9 cellular contexts compared by ENCODE assay signal in the genomic region with DNA sequence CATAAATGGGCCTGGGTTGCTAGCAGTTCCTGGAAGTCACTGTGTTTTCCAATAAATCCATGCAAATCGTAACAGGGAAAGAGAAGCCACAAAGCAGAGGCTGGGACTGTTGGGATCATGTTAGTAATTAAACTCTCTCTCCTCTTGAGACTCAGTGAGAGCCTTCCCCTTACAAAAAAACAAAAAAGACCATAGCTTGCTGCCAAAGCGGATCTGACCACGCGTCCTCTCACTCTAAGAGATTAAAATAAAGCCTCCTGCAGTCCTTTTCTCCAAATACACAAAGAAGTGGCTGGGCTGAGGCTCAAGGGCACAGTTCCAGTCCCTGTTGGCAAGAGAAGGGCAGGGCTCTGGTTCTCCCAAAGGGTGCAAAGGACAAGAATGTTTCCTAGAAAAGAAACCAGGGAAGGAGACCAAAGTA. TPM values are rescaled to one million over a fixed set of nuclear protein-coding genes. Genes with fewer than 3 reads are reported as not detected.
DNase-seq lines count a peak whose midpoint lies in the region; ATAC-seq and TF ChIP-seq lines count a peak whose summit lies in the region.
"Had no signal": no experiment of that assay in that cellular context is flagged by ENCODE, and none has a peak within 500 bp of the region (broad histone marks: within the 10 kb centered on the region; RNA-seq: fewer than 3 reads in every experiment).

No MANE protein-coding gene starts in this region.

- no peaks in the 10 kb centered on the region for H3K79me2 ChIP-seq in PC-3 (ENCODE audit: low read length)

- H3K27ac ChIP-seq in adrenal gland (peak overlapping the region in 3 of 5 donors; percentile 26 to 67 (median 55)), right cardiac atrium (ENCODE audit: low read length) (peak overlapping the region; percentile 51), PC-3 (ENCODE audit: low read length) (no peak overlapping the region)

- no peaks in the 10 kb centered on the region for H3K9me3 Mint-ChIP-seq in T-helper 2 cell treated with Interferon-gamma antibody and Interleukin-4, amounts not matched to agents 5 μg/mL and 100 μg/mL, for 36 hours

- no peak overlapping the region for H3K4me2 ChIP-seq in PC-3 (ENCODE audit: low read length)

- H3F3A ChIP-seq in PC-3 (ENCODE audit: low read length, unreplicated experiment): no peaks in the 10 kb centered on the region

- no peak overlapping the region for H3K4me3 Mint-ChIP-seq in T-helper 2 cell treated with Interferon-gamma antibody and Interleukin-4, amounts not matched to agents 5 μg/mL and 100 μg/mL, for 36 hours

- intact Hi-C loops in adrenal gland (cut with DNase I) (no loop called here), right cardiac atrium (cut with DNase I) (no loop called here), posterior cingulate gyrus (cut with DNase I) (no loop called here), PC-3 (cut with micrococcal nuclease) (no loop called here)

- TF ChIP-seq CTCF in adrenal gland (IDR thresholded peaks at IDR 0.05) (peak in 1 of 6 experiments; percentile 17), PC-3 (conservative IDR thresholded peaks at IDR 0.05; ENCODE audit: low read depth, low read length) (no peak)

- H3K4me1 ChIP-seq in adrenal gland (replicated peaks in 1 of 2) (peaks cover 8 to 27% of the 10 kb centered on the region in 2 donors), right cardiac atrium (ENCODE audit: control insufficient read depth, insufficient read depth, low read length) (no peaks in the 10 kb centered on the region), PC-3 (ENCODE audit: insufficient read depth, low read length) (no peaks in the 10 kb centered on the region)

- H4K20me1 ChIP-seq in PC-3 (ENCODE audit: low read length): no peaks in the 10 kb centered on the region

- no peaks in the 10 kb centered on the region for H3K27me3 ChIP-seq in adrenal gland
- H3K27me3 ChIP-seq in right cardiac atrium (ENCODE audit: control insufficient read depth, insufficient read depth): no peaks in the 10 kb centered on the region
- H3K27me3 ChIP-seq in PC-3 (ENCODE audit: low read length): no peaks in the 10 kb centered on the region

- peak overlapping the region in 1 of 4 donors; percentile 16 for H3K4me3 ChIP-seq in adrenal gland
- H3K4me3 ChIP-seq in right cardiac atrium (ENCODE audit: low read length): no peak overlapping the region
- H3K4me3 ChIP-seq in PC-3 (ENCODE audit: low read length): no peak overlapping the region

- H3K9ac ChIP-seq in PC-3 (ENCODE audit: low read length): no peak overlapping the region

- no TSS peak for BruUV-seq in PC-3 (replicated peaks; lab: Mats Ljungman, UMichigan)

- TF ChIP-seq POLR2A in adrenal gland (IDR thresholded peaks at IDR 0.05): peak in 1 of 2 donors; percentile 42

- WGBS in adrenal gland, 4 donors: 9 to 30% (median 16%) methylated on average over 4 of the region's 4 CpGs
- 15% methylated on average over 4 of the region's 4 CpGs for WGBS in right cardiac atrium

- H3K27me3 Mint-ChIP-seq in T-helper 2 cell treated with Interferon-gamma antibody and Interleukin-4, amounts not matched to agents 5 μg/mL and 100 μg/mL, for 36 hours (ENCODE audit: low read depth): no peaks in the 10 kb centered on the region

- CTCF ChIA-PET in PC-3 (lab: Charles Lee): no interaction called here

- H3K9me3 ChIP-seq in adrenal gland (replicated peaks in 1 of 3) (no peaks in the 10 kb centered on the region), right cardiac atrium (ENCODE audit: control insufficient read depth, low read length) (no peaks in the 10 kb centered on the region), PC-3 (ENCODE audit: low read length) (no peaks in the 10 kb centered on the region)

- H3K27ac Mint-ChIP-seq in T-helper 2 cell treated with Interferon-gamma antibody and Interleukin-4, amounts not matched to agents 5 μg/mL and 100 μg/mL, for 36 hours: no peak overlapping the region

- POLR2A ChIA-PET in PC-3 (lab: Charles Lee; ENCODE audit: unreplicated experiment): no interaction called here

- H2AFZ ChIP-seq in PC-3 (ENCODE audit: low read length): no peak overlapping the region

- peaks cover 3% of the 10 kb centered on the region for H3K36me3 Mint-ChIP-seq in T-helper 2 cell treated with Interferon-gamma antibody and Interleukin-4, amounts not matched to agents 5 μg/mL and 100 μg/mL, for 36 hours (ENCODE audit: low read depth)

- peak; percentile 92 for ATAC-seq in right cardiac atrium
- no peak for ATAC-seq in PC-3

- DNase-seq in Ammon's horn (ENCODE audit: low spot score) (peak; percentile 82), adrenal gland (peak; percentile 30 to 84 (median 77)), right cardiac atrium (peak; percentile 64 to 88 (median 83)), posterior cingulate gyrus (peak; percentile 23 to 88 (median 46)), PC-3 (no peak), COLO668 (lab: John Stamatoyannopoulos, UW; ENCODE audit: unreplicated experiment) (no peak), NOMO-1 treated with DMSO at 0.1 percent for 48 hours (lab: John Stamatoyannopoulos, UW; ENCODE audit: unreplicated experiment) (no peak)
- no peak for DNase-seq in T-helper 2 cell treated with Interferon-gamma antibody and Interleukin-4, amounts not matched to agents 5 μg/mL and 100 μg/mL, for 36 hours (ENCODE audit: low spot score)
- DNase-seq: NCI-H1436 had no signal

- H3K9me2 ChIP-seq in PC-3 (replicated peaks; ENCODE audit: low read length): no peaks in the 10 kb centered on the region

- no peaks in the 10 kb centered on the region for H3K36me3 ChIP-seq in adrenal gland (replicated peaks in 1 of 2)
- 0 out of 2 replicates have a peak, but pooled peaks cover 2% of the 10 kb centered on the region for H3K36me3 ChIP-seq in PC-3 (ENCODE audit: low read depth, low read length)

- peaks cover 11% of the 10 kb centered on the region for H3K4me1 Mint-ChIP-seq in T-helper 2 cell treated with Interferon-gamma antibody and Interleukin-4, amounts not matched to agents 5 μg/mL and 100 μg/mL, for 36 hours (ENCODE audit: low read depth)

RNA-seq across cellular contexts. Expression of a gene that starts 38.5 kb away (rescaled TPM):
- 100 to 1,000 TPM in 1 of 8 donors, 10 to 100 TPM in 7; 10.3 to 102 (median 28.2) TPM for total RNA-seq in adrenal gland
- polyA plus RNA-seq in adrenal gland: 10 to 100 TPM; 12.0 to 58.8 (median 48.5) TPM
- 10 to 100 TPM; 10.9 to 16.7 (median 12.2) TPM for total RNA-seq in right cardiac atrium
- 9.6 TPM for polyA plus RNA-seq in right cardiac atrium
- total RNA-seq in PC-3 (2014; rRNA removed): 37.4 and 58.3 TPM in 2 replicates

RNA-seq across cellular contexts. Expression of a gene that starts 40.2 kb away (rescaled TPM):
- total RNA-seq in adrenal gland: 100 to 1,000 TPM in 3 of 8 donors, 10 to 100 TPM in 5; 76.4 to 172 (median 97.6) TPM
- polyA plus RNA-seq in adrenal gland: 100 to 1,000 TPM in 1 of 3 donors, 10 to 100 TPM in 2; 66.2 to 135 (median 91.1) TPM
- 10 to 100 TPM; 57.5 to 73.0 (median 69.8) TPM for total RNA-seq in right cardiac atrium
- 28.2 TPM for polyA plus RNA-seq in right cardiac atrium
- total RNA-seq in PC-3 (2014; rRNA removed): 127 and 204 TPM in 2 replicates

Comparison
In these comparisons a context has a peak if more than half of its experiments do, and no peak if none do; other contexts are left out.
1. DNase-seq: peak in Ammon's horn (single experiment), adrenal gland (7 of 7), right cardiac atrium (3 of 3) and posterior cingulate gyrus (10 of 10); none in T-helper 2 cell treated with Interferon-gamma antibody and Interleukin-4, amounts not matched to agents 5 μg/mL and 100 μg/mL, for 36 hours (single experiment), PC-3 (single experiment), COLO668 (single experiment) and NOMO-1 treated with DMSO at 0.1 percent for 48 hours (single experiment).